Comparison of ENCODE assay signal across 17 cellular contexts in the genomic region with DNA sequence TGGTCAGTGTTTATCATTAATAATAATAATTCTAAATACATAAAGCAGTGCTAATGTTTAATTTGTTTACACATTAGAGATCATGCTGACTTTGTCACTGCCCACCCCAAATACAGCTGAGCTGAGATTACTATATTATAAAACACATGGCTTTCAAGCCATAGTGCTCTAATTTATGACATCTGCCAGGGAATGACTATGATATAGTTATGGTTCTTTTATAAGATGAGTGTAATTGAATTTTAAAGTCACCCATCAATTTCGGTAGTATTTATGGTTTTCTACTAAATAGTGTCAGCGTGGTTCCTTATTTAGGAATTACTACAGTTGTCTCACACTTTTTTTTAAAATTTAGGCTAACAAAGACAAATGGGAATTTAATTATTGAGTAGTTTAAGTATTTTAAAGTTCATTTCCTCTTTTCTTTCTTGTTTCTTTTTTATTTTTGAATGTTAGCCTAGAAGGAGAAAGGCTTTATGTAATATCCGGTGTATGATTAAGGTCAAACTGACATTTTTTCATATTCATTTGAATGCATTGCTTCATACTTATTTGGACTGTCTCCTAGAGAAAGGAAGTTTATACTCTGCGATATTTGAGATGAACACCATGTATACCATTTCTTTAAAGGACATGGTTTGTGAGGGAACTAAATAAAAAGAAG. TPM values are rescaled to one million over a fixed set of nuclear protein-coding genes. Genes with fewer than 3 reads are reported as not detected.
A peak's percentile ranks its signal among the peaks of the same experiment; 100 is the strongest.
DNase-seq lines count a peak whose midpoint lies in the region; ATAC-seq and TF ChIP-seq lines count a peak whose summit lies in the region.
"Had no signal": no experiment of that assay in that cellular context is flagged by ENCODE, and none has a peak within 500 bp of the region (broad histone marks: within the 10 kb centered on the region; RNA-seq: fewer than 3 reads in every experiment).

No MANE protein-coding gene starts in this region.

- TF ChIP-seq CTCF in glutamatergic neuron (IDR thresholded peaks at IDR 0.05; ENCODE audit: partially characterized antibody, unreplicated experiment) (no peak), mucosa of descending colon (IDR thresholded peaks at IDR 0.05) (no peak), lower leg skin (IDR thresholded peaks at IDR 0.05) (no peak)

- peak overlapping the region; percentile 63 for H3K4me2 ChIP-seq in Karpas-422 (ENCODE audit: low read depth, low read length, poor library complexity, severe bottlenecking)

- H3K4me1 Mint-ChIP-seq in glutamatergic neuron (ENCODE audit: low read depth, unreplicated experiment): peaks cover 30% of the 10 kb centered on the region

- H3K9me3 ChIP-seq in Karpas-422 (ENCODE audit: low read length) (no peaks in the 10 kb centered on the region), mucosa of descending colon (no peaks in the 10 kb centered on the region)

- H4K20me1 ChIP-seq in Karpas-422 (ENCODE audit: insufficient read depth, low read depth, low read length): 0 out of 2 replicates have a peak, but pooled peaks cover 4% of the 10 kb centered on the region

- H3K4me3 ChIP-seq in Karpas-422 (ENCODE audit: low read length) (peak overlapping the region; percentile 44), mucosa of descending colon (no peak overlapping the region), lower leg skin (ENCODE audit: low read depth, poor library complexity, severe bottlenecking) (no peak overlapping the region)
- H3K4me3 ChIP-seq: lung had no signal

- peak; percentile 84 for DNase-seq in CD1c-positive myeloid dendritic cell (ENCODE audit: extremely low spot score)
- peak; percentile 81 for DNase-seq in Karpas-422
- DNase-seq in glutamatergic neuron: no peak
- no peak for DNase-seq in OCI-M2 (lab: John Stamatoyannopoulos, UW; ENCODE audit: unreplicated experiment)
- no peak for DNase-seq in DMS 273 treated with DMSO at 0.1 percent for 48 hours (lab: John Stamatoyannopoulos, UW)
- DNase-seq in mucosa of descending colon: no peak
- no peak for DNase-seq in lower leg skin (ENCODE audit: low spot score in 2 of 2)
- DNase-seq: activated CD4-positive, CD25-positive, alpha-beta regulatory T cell; amniotic stem cell; DMS53; effector memory CD4-positive, alpha-beta T cell; hippocampal formation; NCI-H526 treated with DMSO at 0.1 percent for 48 hours; nucleus accumbens had no signal

- ATAC-seq in SK-N-SH treated with all-trans-retinoic acid at 6 μM for 48 hours (no peak), mucosa of descending colon (no peak)
- ATAC-seq: HCT116 had no signal

- H3K27ac ChIP-seq in Karpas-422 (ENCODE audit: low read length): peak overlapping the region; percentile 72

- H3K27ac Mint-ChIP-seq in glutamatergic neuron (ENCODE audit: unreplicated experiment): no peak overlapping the region

- H3K9me2 ChIP-seq in Karpas-422 (replicated peaks; ENCODE audit: insufficient read depth, low read length): no peaks in the 10 kb centered on the region

- H3K4me3 Mint-ChIP-seq in glutamatergic neuron (ENCODE audit: unreplicated experiment): peak overlapping the region; percentile 8

- H3K27me3 Mint-ChIP-seq in glutamatergic neuron (ENCODE audit: unreplicated experiment): peaks cover 5% of the 10 kb centered on the region

- H3K36me3 ChIP-seq in Karpas-422 (ENCODE audit: insufficient read depth, low read length) (no peaks in the 10 kb centered on the region), mucosa of descending colon (ENCODE audit: low read depth) (no peaks in the 10 kb centered on the region)

- WGBS in lower leg skin, 2 donors: 65 to 67% methylated on average over 4 of the region's 4 CpGs

- peaks cover 71% of the 10 kb centered on the region for H3K4me1 ChIP-seq in Karpas-422 (ENCODE audit: low read length)
- H3K4me1 ChIP-seq in mucosa of descending colon (ENCODE audit: low read depth): no peaks in the 10 kb centered on the region

- intact Hi-C loops in mucosa of descending colon (cut with DNase I, micrococcal nuclease): no loop called here
- intact Hi-C loops in lower leg skin (cut with DNase I; ENCODE audit: low total_unique reads): no loop called here

- peaks cover 84% of the 10 kb centered on the region for H3K79me2 ChIP-seq in Karpas-422 (ENCODE audit: low read length)

- H3K36me3 Mint-ChIP-seq in glutamatergic neuron (ENCODE audit: unreplicated experiment): no peaks in the 10 kb centered on the region

- H2AFZ ChIP-seq in Karpas-422 (ENCODE audit: low read length): no peak overlapping the region

- 0 out of 2 replicates have a peak overlapping the region, but pooled peaks have one; percentile 0 for H3K9ac ChIP-seq in Karpas-422 (ENCODE audit: low read length)

- peaks cover 6% of the 10 kb centered on the region for H3K9me3 Mint-ChIP-seq in glutamatergic neuron (ENCODE audit: unreplicated experiment)

- no peak for TF ChIP-seq POLR2A in lower leg skin (IDR thresholded peaks at IDR 0.05)

- no peaks in the 10 kb centered on the region for H3K27me3 ChIP-seq in Karpas-422 (ENCODE audit: low read length)

TF ChIP-seq in SK-N-SH treated with all-trans-retinoic acid at 6 μM for 48 hours, 23 proteins besides CTCF, POLR2A, EP300 and RAD21 (continues in another document):
- TF ChIP-seq TSHZ2 (CRISPR knock-in tag; IDR thresholded peaks at IDR 0.05) (no peak), TCF4 (CRISPR knock-in tag; IDR thresholded peaks at IDR 0.05; ENCODE audit: borderline replicate concordance) (peak; percentile 68; the same call in 1 of the 2 replicates), TOX (CRISPR knock-in tag; IDR thresholded peaks at IDR 0.05; ENCODE audit: borderline replicate concordance) (no peak), CSDC2 (CRISPR knock-in tag; IDR thresholded peaks at IDR 0.05) (no peak), ZNF70 (CRISPR knock-in tag; IDR thresholded peaks at IDR 0.05) (no peak), ZNF565 (CRISPR knock-in tag; conservative IDR thresholded peaks at IDR 0.05; ENCODE audit: low read depth) (no peak), ZC3H10 (CRISPR knock-in tag; IDR thresholded peaks at IDR 0.05) (0 out of 2 replicates have a peak, but pooled peaks have one; percentile 3), OSR1 (CRISPR knock-in tag; IDR thresholded peaks at IDR 0.05) (no peak), ARNTL (CRISPR knock-in tag; IDR thresholded peaks at IDR 0.05; ENCODE audit: borderline replicate concordance, low read depth) (no peak), RARB (CRISPR knock-in tag; IDR thresholded peaks at IDR 0.05) (no peak), ZNF8 (CRISPR knock-in tag; IDR thresholded peaks at IDR 0.05) (no peak), POU6F1 (CRISPR knock-in tag; IDR thresholded peaks at IDR 0.05; ENCODE audit: borderline replicate concordance, low read depth) (no peak), BACH2 (CRISPR knock-in tag; IDR thresholded peaks at IDR 0.05; ENCODE audit: borderline replicate concordance) (no peak), GLIS3 (CRISPR knock-in tag; IDR thresholded peaks at IDR 0.05) (no peak), ESRRG (CRISPR knock-in tag; IDR thresholded peaks at IDR 0.05) (no peak), ZFP3 (CRISPR knock-in tag; IDR thresholded peaks at IDR 0.05) (no peak)

RNA-seq across cellular contexts. Expression of gene CDK14, which starts 3.9 kb away (rescaled TPM):
- total RNA-seq in Karpas-422 (2014; rRNA removed; shearing (Covaris generic); ENCODE audit: low replicate concordance): 100 and 121 TPM in 2 replicates
- 96.5 TPM for total RNA-seq in glutamatergic neuron (ENCODE audit: unreplicated experiment)
- total RNA-seq in mucosa of descending colon: 10 to 100 TPM in 1 of 3 donors, 1 to 10 TPM in 2; 5.4 to 24.4 (median 5.6) TPM
- total RNA-seq in lower leg skin: 10 to 100 TPM in 1 of 4 donors, 1 to 10 TPM in 3; 1.1 to 12.7 (median 5.8) TPM

Comparison
In these comparisons a context has a peak if more than half of its experiments do, and no peak if none do; other contexts are left out.
1. DNase-seq: peak in CD1c-positive myeloid dendritic cell (single experiment) and Karpas-422 (single experiment); none in glutamatergic neuron (single experiment), OCI-M2 (single experiment), DMS 273 treated with DMSO at 0.1 percent for 48 hours (single experiment), mucosa of descending colon (0 of 3) and lower leg skin (0 of 2).